21 cellular contexts compared by ENCODE assay signal in genomic region chr11:33532257-33532656, GRCh38.
"Had no signal": no experiment of that assay in that cellular context is flagged by ENCODE, and none has a peak within 500 bp of the region (broad histone marks: within the 10 kb centered on the region; RNA-seq: fewer than 3 reads in every experiment).

No MANE protein-coding gene starts in this region.

- H3K4me3 Mint-ChIP-seq: activated CD4-positive, alpha-beta T cell treated with anti-CD3 and anti-CD28 coated beads, Interleukin-2, amount 10 ng/mL, durations not matched to agents 7 days and 5 days; activated CD8-positive, alpha-beta T cell treated with anti-CD3 and anti-CD28 coated beads, Interleukin-2, amount 10 ng/mL, durations not matched to agents 7 days and 5 days; activated naive CD4-positive, alpha-beta T cell treated with anti-CD3 and anti-CD28 coated beads, Interleukin-2, amount 10 ng/mL, durations not matched to agents 7 days and 5 days; activated naive CD8-positive, alpha-beta T cell treated with anti-CD3 and anti-CD28 coated beads, Interleukin-2, amount 50 U/mL, for 24 hours; activated T-cell treated with anti-CD3 and anti-CD28 coated beads, Interleukin-2, amount 50 U/mL, for 4 hours; central memory CD8-positive, alpha-beta T cell; neural crest cell had no signal

- H3K9me3 Mint-ChIP-seq: activated CD4-positive, alpha-beta T cell treated with anti-CD3 and anti-CD28 coated beads, Interleukin-2, amount 10 ng/mL, durations not matched to agents 7 days and 5 days had no signal

- H3K4me1 Mint-ChIP-seq: activated CD4-positive, alpha-beta T cell treated with anti-CD3 and anti-CD28 coated beads, Interleukin-2, amount 10 ng/mL, durations not matched to agents 7 days and 5 days; activated naive CD4-positive, alpha-beta T cell treated with anti-CD3 and anti-CD28 coated beads, Interleukin-2, amount 10 ng/mL, durations not matched to agents 7 days and 5 days; activated naive CD8-positive, alpha-beta T cell treated with anti-CD3 and anti-CD28 coated beads, Interleukin-2, amount 50 U/mL, for 24 hours; central memory CD8-positive, alpha-beta T cell had no signal

- FAIRE-seq: kidney had no signal

- H3K4me3 ChIP-seq: colonic mucosa, gastrocnemius medialis, prostate gland, right atrium auricular region, skin epidermis, tibial artery, uterus had no signal

- H3K9me3 ChIP-seq: colonic mucosa, gastrocnemius medialis, prostate gland, uterus had no signal

- H3K27ac Mint-ChIP-seq: activated CD4-positive, alpha-beta T cell treated with anti-CD3 and anti-CD28 coated beads, Interleukin-2, amount 10 ng/mL, durations not matched to agents 7 days and 5 days; activated CD8-positive, alpha-beta T cell treated with anti-CD3 and anti-CD28 coated beads, Interleukin-2, amount 10 ng/mL, durations not matched to agents 7 days and 5 days; activated naive CD4-positive, alpha-beta T cell treated with anti-CD3 and anti-CD28 coated beads, Interleukin-2, amount 10 ng/mL, durations not matched to agents 7 days and 5 days; activated naive CD8-positive, alpha-beta T cell treated with anti-CD3 and anti-CD28 coated beads, Interleukin-2, amount 50 U/mL, for 24 hours had no signal

- H3K27ac ChIP-seq: colonic mucosa, prostate gland, right atrium auricular region, tibial artery, uterus had no signal

- H3K27me3 ChIP-seq: colonic mucosa, right atrium auricular region, uterus had no signal

- H3K4me1 ChIP-seq: colonic mucosa, gastrocnemius medialis, prostate gland, right atrium auricular region, tibial artery, uterus had no signal

- DNase-seq: activated CD4-positive, alpha-beta T cell treated with anti-CD3 and anti-CD28 coated beads, Interleukin-2, amount 10 ng/mL, durations not matched to agents 7 days and 5 days; activated CD8-positive, alpha-beta memory T cell treated with anti-CD3 and anti-CD28 coated beads, Interleukin-2, amount 50 U/mL, for 4 hours; activated CD8-positive, alpha-beta T cell treated with anti-CD3 and anti-CD28 coated beads, Interleukin-2, amount 10 ng/mL, durations not matched to agents 7 days and 5 days; activated naive CD4-positive, alpha-beta T cell treated with anti-CD3 and anti-CD28 coated beads, Interleukin-2, amount 10 ng/mL, durations not matched to agents 7 days and 5 days; activated naive CD8-positive, alpha-beta T cell treated with anti-CD3 and anti-CD28 coated beads, Interleukin-2, amount 50 U/mL, for 24 hours; activated T-cell treated with anti-CD3 and anti-CD28 coated beads, Interleukin-2, amount 50 U/mL, for 4 hours; colonic mucosa; head of caudate nucleus; kidney; stimulated activated naive CD8-positive, alpha-beta T cell treated with anti-CD3 and anti-CD28 coated beads, Interleukin-15, Interleukin-2, amounts not matched to agents 100 U/mL and 50 U/mL, for 24 hours; substantia nigra; tibial artery had no signal

- H3K36me3 Mint-ChIP-seq: activated naive CD4-positive, alpha-beta T cell treated with anti-CD3 and anti-CD28 coated beads, Interleukin-2, amount 10 ng/mL, durations not matched to agents 7 days and 5 days had no signal

- ATAC-seq: activated CD4-positive, CD25-positive, alpha-beta regulatory T cell treated with anti-CD3 and anti-CD28 coated beads, Interleukin-2, amount 50 U/mL, for 24 hours; activated CD8-positive, alpha-beta T cell treated with anti-CD3 and anti-CD28 coated beads, Interleukin-2, amount 10 ng/mL, durations not matched to agents 7 days and 5 days; activated naive CD8-positive, alpha-beta T cell treated with anti-CD3 and anti-CD28 coated beads, Interleukin-2, amount 50 U/mL, for 24 hours; activated T-cell treated with anti-CD3 and anti-CD28 coated beads, Interleukin-2, amount 50 U/mL, for 4 hours; left lobe of liver; stimulated activated naive CD8-positive, alpha-beta T cell treated with anti-CD3 and anti-CD28 coated beads, Interleukin-15, Interleukin-2, amounts not matched to agents 100 U/mL and 50 U/mL, for 24 hours had no signal

- H3K36me3 ChIP-seq: colonic mucosa, gastrocnemius medialis, prostate gland, right atrium auricular region, tibial artery, uterus had no signal
